In genomic region chr4:174318829-174319764, GRCh38 we compare ENCODE assay signal across 8 cellular contexts. TPM values are rescaled to one million over a fixed set of nuclear protein-coding genes. Genes with fewer than 3 reads are reported as not detected.
DNase-seq lines count a peak whose midpoint lies in the region; ATAC-seq and TF ChIP-seq lines count a peak whose summit lies in the region.

No MANE protein-coding gene starts in this region.

- no peaks in the 10 kb centered on the region for H3K79me2 ChIP-seq in osteoblast (ENCODE audit: insufficient read depth, low read length)

- H3K4me1 ChIP-seq in osteoblast (ENCODE audit: insufficient read depth, low read length), result peaks cover 8% of the 10 kb centered on the region

- no peak overlapping the region for H3K27ac ChIP-seq in dorsolateral prefrontal cortex
- H3K27ac ChIP-seq in osteoblast (ENCODE audit: low read depth, low read length), result no peak overlapping the region

- POLR2A ChIA-PET in BJ (lab: Charles Lee), result no interaction called here

- TF ChIP-seq CTCF in BJ (IDR thresholded peaks at IDR 0.05; ENCODE audit: insufficient read depth, low read depth, low read length), result peak; percentile 60
- peak; percentile 51 to 84 (median 68) for TF ChIP-seq CTCF in dorsolateral prefrontal cortex (IDR thresholded peaks at IDR 0.05 in 54 of 56, conservative IDR thresholded peaks at IDR 0.05 in 2 of 56; ENCODE audit: low read depth in 1 of 56, partially characterized antibody in 56 of 56)
- TF ChIP-seq CTCF in osteoblast (IDR thresholded peaks at IDR 0.05; ENCODE audit: extremely low read depth, low read depth, low read length), result peak; percentile 69

- no peaks in the 10 kb centered on the region for H4K20me1 ChIP-seq in osteoblast (ENCODE audit: insufficient read depth, low read length)

- no peak overlapping the region for H2AFZ ChIP-seq in osteoblast (ENCODE audit: low read length)

- H3K4me3 ChIP-seq in BJ (ENCODE audit: low read depth, low read length) (no peak overlapping the region), dorsolateral prefrontal cortex (no peak overlapping the region), osteoblast (ENCODE audit: insufficient read depth, low read length) (no peak overlapping the region)

- no peaks in the 10 kb centered on the region for H3K9me3 ChIP-seq in osteoblast (ENCODE audit: low read depth, low read length)

- H3K27me3 ChIP-seq in BJ (ENCODE audit: control insufficient read depth, insufficient read depth, low read length), result no peaks in the 10 kb centered on the region
- H3K27me3 ChIP-seq in dorsolateral prefrontal cortex, result no peaks in the 10 kb centered on the region
- no peaks in the 10 kb centered on the region for H3K27me3 ChIP-seq in osteoblast (ENCODE audit: insufficient read depth, low read length)

- ATAC-seq in GM18511 (IDR thresholded peaks at IDR 0.05; ENCODE audit: unreplicated experiment) (peak; percentile 58), GM21390 (IDR thresholded peaks at IDR 0.05; ENCODE audit: unreplicated experiment) (no peak)
- ATAC-seq in stimulated activated naive CD8-positive, alpha-beta T cell treated with anti-CD3 and anti-CD28 coated beads, Interleukin-15, Interleukin-2, amounts not matched to agents 100 U/mL and 50 U/mL, for 24 hours, result no peak

- H3K36me3 ChIP-seq in BJ (ENCODE audit: control insufficient read depth, insufficient read depth, low read length) (no peaks in the 10 kb centered on the region), osteoblast (ENCODE audit: insufficient read depth, low read length) (no peaks in the 10 kb centered on the region)

- H3K4me2 ChIP-seq in osteoblast (ENCODE audit: insufficient read depth, low read length), result no peak overlapping the region

- no peak for DNase-seq in BJ (ENCODE audit: low read depth)
- DNase-seq in NCI-H2227 (lab: John Stamatoyannopoulos, UW; ENCODE audit: unreplicated experiment), result peak; percentile 36
- DNase-seq in dorsolateral prefrontal cortex, result no peak
- DNase-seq in osteoblast (ENCODE audit: insufficient read length, low spot score, missing footprints), result no peak
- no peak for DNase-seq in stimulated activated naive CD8-positive, alpha-beta T cell treated with anti-CD3 and anti-CD28 coated beads, Interleukin-15, Interleukin-2, amounts not matched to agents 100 U/mL and 50 U/mL, for 24 hours
- DNase-seq in stimulated activated CD4-positive, alpha-beta T cell treated with anti-CD3 and anti-CD28 coated beads, Interleukin-15, amount 100 ng/mL, for 24 hours, result no peak

- CTCF ChIA-PET in BJ (lab: Yijun Ruan, JAX), result interaction anchor here (0.6 to 2.0 kb wide), 13 partner anchors 8 to 813 kb away, joined by 3 to 12 read pairs (median 4); no protein-coding TSS in a partner anchor

- intact Hi-C loops in dorsolateral prefrontal cortex (cut with DNase I), result no loop called here

RNA-seq across cellular contexts. Expression of gene CEP44, which starts 35.4 kb away (rescaled TPM):
- polyA plus RNA-seq in BJ (2011; rRNA removed), result 3.4 and 5.9 TPM in 2 replicates
- polyA minus RNA-seq in BJ (2011; rRNA and poly(A)+ RNA removed), result 4.5 and 4.7 TPM in 2 replicates
- total RNA-seq in dorsolateral prefrontal cortex (10 to 100 TPM; 11.9 to 39.8 (median 23.2) TPM), osteoblast (10.9 and 12.4 TPM in 2 replicates)

RNA-seq across cellular contexts. Expression of gene FBXO8, which starts 35.6 kb away (rescaled TPM):
- polyA plus RNA-seq in BJ (2011; rRNA removed), result 19.5 and 29.8 TPM in 2 replicates
- 11.4 and 22.0 TPM in 2 replicates for polyA minus RNA-seq in BJ (2011; rRNA and poly(A)+ RNA removed)
- total RNA-seq in dorsolateral prefrontal cortex (10 to 100 TPM; 14.5 to 31.7 (median 21.9) TPM), osteoblast (30.1 and 32.2 TPM in 2 replicates)
